In the genomic region with DNA sequence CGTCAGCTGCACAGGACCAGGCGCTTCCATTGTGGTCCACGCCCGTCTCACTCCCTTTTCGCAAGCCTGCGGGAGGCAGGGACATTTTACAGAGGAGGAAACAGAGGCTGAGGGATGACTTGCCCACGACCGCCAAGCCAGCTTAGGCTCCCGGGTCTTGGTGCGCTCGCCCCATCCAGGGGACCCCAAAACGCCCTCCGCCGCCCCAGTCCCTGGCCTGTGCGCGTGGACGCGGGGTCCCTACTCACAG, we compare ENCODE assay signal across 1 cellular context.
TF ChIP-seq lines count a peak whose summit lies in the region.

No MANE protein-coding gene starts in this region.

TF ChIP-seq in IMR-90, 13 proteins besides CTCF, POLR2A, EP300 and RAD21 (continued from another document):
- no peak for TF ChIP-seq SMC3 (IDR thresholded peaks at IDR 0.05; ENCODE audit: low read depth, low read length)
